ENCODE assay signal across 23 cellular contexts in the genomic region with DNA sequence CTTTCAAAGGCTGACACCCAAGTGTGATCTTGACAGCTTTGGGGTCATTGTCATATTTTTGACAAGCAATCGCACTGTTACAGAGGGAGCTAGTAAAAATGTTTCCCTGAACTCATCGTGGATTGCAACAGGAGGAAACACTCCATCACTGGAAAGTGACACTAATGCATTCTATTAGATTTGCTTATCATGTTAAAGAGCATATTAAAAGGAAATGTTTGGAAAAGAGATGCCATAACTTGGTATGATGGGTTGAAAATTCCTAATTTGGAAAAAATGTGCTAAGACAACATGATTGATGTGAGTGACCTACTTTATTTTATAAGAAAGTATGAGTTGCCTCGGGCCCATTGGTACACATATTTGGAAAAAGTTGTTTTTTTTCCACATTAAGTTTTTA. TPM values are rescaled to one million over a fixed set of nuclear protein-coding genes. Genes with fewer than 3 reads are reported as not detected.
"Had no signal": no experiment of that assay in that cellular context is flagged by ENCODE, and none has a peak within 500 bp of the region (broad histone marks: within the 10 kb centered on the region; RNA-seq: fewer than 3 reads in every experiment).

No MANE protein-coding gene starts in this region.

- H3K4me3 ChIP-seq: left ventricle myocardium inferior, pancreas, prostate gland, skin epidermis, stomach, thoracic aorta, tibial artery, upper lobe of right lung had no signal

- H3K27me3 ChIP-seq: tibial artery had no signal

- H3K27ac ChIP-seq: left ventricle myocardium inferior, pancreas, prostate gland, stomach, thoracic aorta, tibial artery, upper lobe of right lung had no signal

- H3K36me3 ChIP-seq: left ventricle myocardium inferior, pancreas, prostate gland, stomach, thoracic aorta, tibial artery, upper lobe of right lung had no signal

- H3K4me1 ChIP-seq: left ventricle myocardium inferior, pancreas, prostate gland, stomach, upper lobe of right lung had no signal

- DNase-seq: hypothalamus; immature natural killer cell; left ventricle myocardium inferior; naive thymus-derived CD8-positive, alpha-beta T cell; nucleus accumbens; pancreas; posterior cingulate gyrus; retina; right cardiac atrium; stimulated activated CD4-positive, alpha-beta T cell treated with anti-CD3 and anti-CD28 coated beads, Interleukin-12 subunit alpha, Interleukin-12 subunit beta, amount 100 ng/mL, for 4 hours; stimulated activated CD4-positive, alpha-beta T cell treated with anti-CD3 and anti-CD28 coated beads, Interleukin-15, amount 100 ng/mL, for 24 hours; stimulated activated CD4-positive, alpha-beta T cell treated with anti-CD3 and anti-CD28 coated beads, Interleukin-2, amount 100 ng/mL, for 24 hours; stimulated activated CD4-positive, alpha-beta T cell treated with anti-CD3 and anti-CD28 coated beads, Interleukin-4, amount 100 ng/mL, for 1 hour; stimulated activated naive B cell treated with anti-CD40 and anti-IgM and Interleukin-4, amounts not matched to agents 10 μg/mL and 1 μg/mL and 100 μg/mL, for 72 hours; stimulated activated naive CD8-positive, alpha-beta T cell treated with anti-CD3 and anti-CD28 coated beads, Interleukin-15, Interleukin-2, amounts not matched to agents 100 U/mL and 50 U/mL, for 24 hours; stomach; tibial artery; trophoblast cell; upper lobe of right lung had no signal

- ATAC-seq: naive thymus-derived CD8-positive, alpha-beta T cell; pancreas; right cardiac atrium; sciatic nerve; stimulated activated naive B cell treated with anti-CD40 and anti-IgM and Interleukin-4, amounts not matched to agents 10 μg/mL and 1 μg/mL and 100 μg/mL, for 72 hours; stimulated activated naive CD8-positive, alpha-beta T cell treated with anti-CD3 and anti-CD28 coated beads, Interleukin-15, Interleukin-2, amounts not matched to agents 100 U/mL and 50 U/mL, for 24 hours; upper lobe of right lung had no signal

- H3K9me3 ChIP-seq: left ventricle myocardium inferior, pancreas, prostate gland, stomach, thoracic aorta, tibial artery, upper lobe of right lung had no signal

RNA-seq across cellular contexts. Expression of a gene that starts 22.7 kb away (rescaled TPM):
- polyA plus RNA-seq: immature natural killer cell; naive thymus-derived CD8-positive, alpha-beta T cell had no signal
